In the genomic region with DNA sequence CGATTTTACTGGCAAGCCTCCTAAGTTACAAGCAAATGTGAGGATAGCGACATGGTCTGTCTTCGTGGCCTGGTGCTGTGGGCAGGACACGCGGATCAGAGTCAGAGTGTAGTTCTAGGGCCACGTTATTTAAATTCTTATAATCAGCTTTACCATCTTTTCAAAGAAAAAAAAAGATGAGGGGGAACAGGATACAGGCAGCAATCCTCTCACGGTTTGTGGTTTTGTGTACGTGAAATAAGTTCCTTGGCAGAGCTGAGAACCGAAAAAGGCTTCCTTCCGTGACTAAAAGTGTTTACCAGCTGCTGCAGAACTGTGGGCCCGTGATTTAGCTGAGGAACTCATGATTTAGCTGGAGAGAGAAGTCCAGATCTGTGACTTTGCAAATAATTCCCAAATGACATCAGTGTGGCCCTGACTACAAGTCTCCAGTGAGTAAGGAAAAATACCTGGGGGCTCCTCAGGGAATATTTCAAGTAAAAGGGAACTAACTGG, we compare ENCODE assay signal across 8 cellular contexts. TPM values are rescaled to one million over a fixed set of nuclear protein-coding genes. Genes with fewer than 3 reads are reported as not detected.
A peak's percentile ranks its signal among the peaks of the same experiment; 100 is the strongest.
DNase-seq lines count a peak whose midpoint lies in the region; ATAC-seq and TF ChIP-seq lines count a peak whose summit lies in the region.

No MANE protein-coding gene starts in this region.

- H3K27ac Mint-ChIP-seq in T-cell = peak overlapping the region; percentile 94 to 98

- H3K4me1 ChIP-seq in osteoblast (ENCODE audit: insufficient read depth, low read length) = peaks cover 7% of the 10 kb centered on the region

- ATAC-seq in HG03060 (IDR thresholded peaks at IDR 0.05; ENCODE audit: low read depth, unreplicated experiment) (peak; percentile 38), T-cell (replicated peaks in 1 of 4) (peak; percentile 92 to 95 (median 94))

- no peaks in the 10 kb centered on the region for H3K27me3 Mint-ChIP-seq in T-cell

- H3K27ac ChIP-seq in coronary artery = peak overlapping the region; percentile 63 to 88
- H3K27ac ChIP-seq in osteoblast (ENCODE audit: low read depth, low read length) = peak overlapping the region; percentile 36

- POLR2A ChIA-PET in T-cell (lab: Charles Lee) = interaction anchor here (0.5 to 1.2 kb wide), 7 partner anchors 13 to 197 kb away, joined by 3 to 6 read pairs (median 5); partner anchors contain the start of gene RCBTB2 (in 1 of the 2)

- no peak overlapping the region for H2AFZ ChIP-seq in osteoblast (ENCODE audit: low read length)

- H3K4me3 ChIP-seq in coronary artery (no peak overlapping the region), osteoblast (ENCODE audit: insufficient read depth, low read length) (no peak overlapping the region)

- H3K4me1 Mint-ChIP-seq in T-cell = peaks cover 52 to 81% (median 71%) of the 10 kb centered on the region in 3 donors

- H3K4me3 Mint-ChIP-seq in T-cell = peak overlapping the region; percentile 59 to 81 (median 72)

- peak; percentile 54 for DNase-seq in stimulated activated CD4-positive, alpha-beta T cell treated with anti-CD3 and anti-CD28 coated beads, Interleukin-15, amount 100 ng/mL, for 24 hours
- no peak for DNase-seq in stimulated activated CD4-positive, alpha-beta T cell treated with anti-CD3 and anti-CD28 coated beads, Interleukin-12 subunit alpha, Interleukin-12 subunit beta, amount 100 ng/mL, for 4 hours
- DNase-seq in T-cell (peak in 32 of 34 experiments; percentile 28 to 75 (median 54)), coronary artery (ENCODE audit: low spot score) (no peak), osteoblast (ENCODE audit: insufficient read length, low spot score, missing footprints) (no peak), erythroblast (lab: John Stamatoyannopoulos, UW) (no peak), NCI-H128 (lab: John Stamatoyannopoulos, UW; ENCODE audit: unreplicated experiment) (no peak)

- no peaks in the 10 kb centered on the region for H3K36me3 ChIP-seq in osteoblast (ENCODE audit: insufficient read depth, low read length)

- H3K9me3 ChIP-seq in osteoblast (ENCODE audit: low read depth, low read length) = no peaks in the 10 kb centered on the region

- no peak overlapping the region for H3K4me2 ChIP-seq in osteoblast (ENCODE audit: insufficient read depth, low read length)

- H3K36me3 Mint-ChIP-seq in T-cell = peaks cover 14% of the 10 kb centered on the region

- no peaks in the 10 kb centered on the region for H3K27me3 ChIP-seq in osteoblast (ENCODE audit: insufficient read depth, low read length)

- no peaks in the 10 kb centered on the region for H3K79me2 ChIP-seq in osteoblast (ENCODE audit: insufficient read depth, low read length)

- no peaks in the 10 kb centered on the region for H4K20me1 ChIP-seq in osteoblast (ENCODE audit: insufficient read depth, low read length)

- TF ChIP-seq CTCF in coronary artery (IDR thresholded peaks at IDR 0.05) (no peak), osteoblast (IDR thresholded peaks at IDR 0.05; ENCODE audit: extremely low read depth, low read depth, low read length) (no peak)

- H3K9me3 Mint-ChIP-seq in T-cell = no peaks in the 10 kb centered on the region

- no peak for TF ChIP-seq POLR2A in erythroblast (IDR thresholded peaks at IDR 0.05; ENCODE audit: low read length)

- CTCF ChIA-PET in T-cell (lab: Charles Lee) = interaction anchor here in 1 of 2 donors (0.5 to 2.0 kb wide), 7 partner anchors 9 to 74 kb away, joined by 3 to 14 read pairs (median 3); partner anchors contain the start of gene RCBTB2

RNA-seq across cellular contexts. Expression of gene RCBTB2, which starts 27.2 kb away (rescaled TPM):
- 10 to 100 TPM; 10.4 to 19.7 (median 16.2) TPM for total RNA-seq in T-cell
- 10.5 and 11.8 TPM in 2 replicates for total RNA-seq in osteoblast

Comparison
In these comparisons a context has a peak if more than half of its experiments do, and no peak if none do; other contexts are left out.
1. DNase-seq: peak in stimulated activated CD4-positive, alpha-beta T cell treated with anti-CD3 and anti-CD28 coated beads, Interleukin-15, amount 100 ng/mL, for 24 hours (single experiment) and T-cell (32 of 34); none in stimulated activated CD4-positive, alpha-beta T cell treated with anti-CD3 and anti-CD28 coated beads, Interleukin-12 subunit alpha, Interleukin-12 subunit beta, amount 100 ng/mL, for 4 hours (single experiment), coronary artery (single experiment), osteoblast (single experiment), erythroblast (0 of 2) and NCI-H128 (single experiment).